ENCODE assay signal across 1 cellular context in genomic region chr12:116736962-116737773, GRCh38.
TF ChIP-seq lines count a peak whose summit lies in the region.

No MANE protein-coding gene starts in this region.

TF ChIP-seq in HEK293, 187 proteins besides CTCF, POLR2A, EP300 and RAD21 (continued from another document and continues in another):
- TF ChIP-seq ZBTB17 (tag by site-specific recombination; IDR thresholded peaks at IDR 0.05): peak; percentile 24; the same call in 1 of the 2 replicates
- TF ChIP-seq ZNF530 (tag by site-specific recombination; IDR thresholded peaks at IDR 0.05; ENCODE audit: low read depth): no peak
- TF ChIP-seq, protein P1, sequence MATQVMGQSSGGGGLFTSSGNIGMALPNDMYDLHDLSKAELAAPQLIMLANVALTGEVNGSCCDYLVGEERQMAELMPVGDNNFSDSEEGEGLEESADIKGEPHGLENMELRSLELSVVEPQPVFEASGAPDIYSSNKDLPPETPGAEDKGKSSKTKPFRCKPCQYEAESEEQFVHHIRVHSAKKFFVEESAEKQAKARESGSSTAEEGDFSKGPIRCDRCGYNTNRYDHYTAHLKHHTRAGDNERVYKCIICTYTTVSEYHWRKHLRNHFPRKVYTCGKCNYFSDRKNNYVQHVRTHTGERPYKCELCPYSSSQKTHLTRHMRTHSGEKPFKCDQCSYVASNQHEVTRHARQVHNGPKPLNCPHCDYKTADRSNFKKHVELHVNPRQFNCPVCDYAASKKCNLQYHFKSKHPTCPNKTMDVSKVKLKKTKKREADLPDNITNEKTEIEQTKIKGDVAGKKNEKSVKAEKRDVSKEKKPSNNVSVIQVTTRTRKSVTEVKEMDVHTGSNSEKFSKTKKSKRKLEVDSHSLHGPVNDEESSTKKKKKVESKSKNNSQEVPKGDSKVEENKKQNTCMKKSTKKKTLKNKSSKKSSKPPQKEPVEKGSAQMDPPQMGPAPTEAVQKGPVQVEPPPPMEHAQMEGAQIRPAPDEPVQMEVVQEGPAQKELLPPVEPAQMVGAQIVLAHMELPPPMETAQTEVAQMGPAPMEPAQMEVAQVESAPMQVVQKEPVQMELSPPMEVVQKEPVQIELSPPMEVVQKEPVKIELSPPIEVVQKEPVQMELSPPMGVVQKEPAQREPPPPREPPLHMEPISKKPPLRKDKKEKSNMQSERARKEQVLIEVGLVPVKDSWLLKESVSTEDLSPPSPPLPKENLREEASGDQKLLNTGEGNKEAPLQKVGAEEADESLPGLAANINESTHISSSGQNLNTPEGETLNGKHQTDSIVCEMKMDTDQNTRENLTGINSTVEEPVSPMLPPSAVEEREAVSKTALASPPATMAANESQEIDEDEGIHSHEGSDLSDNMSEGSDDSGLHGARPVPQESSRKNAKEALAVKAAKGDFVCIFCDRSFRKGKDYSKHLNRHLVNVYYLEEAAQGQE (tag by site-specific recombination; IDR thresholded peaks at IDR 0.05): peak; percentile 54; the same call in 1 of the 2 replicates
- peak; percentile 94; the same call in 1 of the 2 replicates for TF ChIP-seq ZSCAN23 (tag by site-specific recombination; IDR thresholded peaks at IDR 0.05)
- peak; percentile 77; the same call in 1 of the 2 replicates for TF ChIP-seq ZNF302 (tag by site-specific recombination; IDR thresholded peaks at IDR 0.05; ENCODE audit: low read depth)
- TF ChIP-seq, protein P2, sequence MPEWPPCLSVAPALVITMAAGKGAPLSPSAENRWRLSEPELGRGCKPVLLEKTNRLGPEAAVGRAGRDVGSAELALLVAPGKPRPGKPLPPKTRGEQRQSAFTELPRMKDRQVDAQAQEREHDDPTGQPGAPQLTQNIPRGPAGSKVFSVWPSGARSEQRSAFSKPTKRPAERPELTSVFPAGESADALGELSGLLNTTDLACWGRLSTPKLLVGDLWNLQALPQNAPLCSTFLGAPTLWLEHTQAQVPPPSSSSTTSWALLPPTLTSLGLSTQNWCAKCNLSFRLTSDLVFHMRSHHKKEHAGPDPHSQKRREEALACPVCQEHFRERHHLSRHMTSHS (tag by site-specific recombination; IDR thresholded peaks at IDR 0.05): no peak; the same call in 1 of the 2 replicates
- no peak for TF ChIP-seq ZNF654 (tag by site-specific recombination; IDR thresholded peaks at IDR 0.05; ENCODE audit: low read depth)
- TF ChIP-seq ZNF664 (tag by site-specific recombination; IDR thresholded peaks at IDR 0.05): no peak
- no peak for TF ChIP-seq SP7 (tag by site-specific recombination; IDR thresholded peaks at IDR 0.05)
- peak; percentile 21; the same call in 1 of the 2 replicates for TF ChIP-seq ZNF239 (tag by site-specific recombination; IDR thresholded peaks at IDR 0.05)
- TF ChIP-seq ZNF658 (tag by site-specific recombination; IDR thresholded peaks at IDR 0.05): no peak
- no peak for TF ChIP-seq ZFHX2 (tag by site-specific recombination; conservative IDR thresholded peaks at IDR 0.05)
- no peak for TF ChIP-seq ZNF280D (tag by site-specific recombination; IDR thresholded peaks at IDR 0.05)
- TF ChIP-seq, protein P3, sequence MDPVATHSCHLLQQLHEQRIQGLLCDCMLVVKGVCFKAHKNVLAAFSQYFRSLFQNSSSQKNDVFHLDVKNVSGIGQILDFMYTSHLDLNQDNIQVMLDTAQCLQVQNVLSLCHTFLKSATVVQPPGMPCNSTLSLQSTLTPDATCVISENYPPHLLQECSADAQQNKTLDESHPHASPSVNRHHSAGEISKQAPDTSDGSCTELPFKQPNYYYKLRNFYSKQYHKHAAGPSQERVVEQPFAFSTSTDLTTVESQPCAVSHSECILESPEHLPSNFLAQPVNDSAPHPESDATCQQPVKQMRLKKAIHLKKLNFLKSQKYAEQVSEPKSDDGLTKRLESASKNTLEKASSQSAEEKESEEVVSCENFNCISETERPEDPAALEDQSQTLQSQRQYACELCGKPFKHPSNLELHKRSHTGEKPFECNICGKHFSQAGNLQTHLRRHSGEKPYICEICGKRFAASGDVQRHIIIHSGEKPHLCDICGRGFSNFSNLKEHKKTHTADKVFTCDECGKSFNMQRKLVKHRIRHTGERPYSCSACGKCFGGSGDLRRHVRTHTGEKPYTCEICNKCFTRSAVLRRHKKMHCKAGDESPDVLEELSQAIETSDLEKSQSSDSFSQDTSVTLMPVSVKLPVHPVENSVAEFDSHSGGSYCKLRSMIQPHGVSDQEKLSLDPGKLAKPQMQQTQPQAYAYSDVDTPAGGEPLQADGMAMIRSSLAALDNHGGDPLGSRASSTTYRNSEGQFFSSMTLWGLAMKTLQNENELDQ (tag by site-specific recombination; IDR thresholded peaks at IDR 0.05; ENCODE audit: low read depth): no peak
- no peak for TF ChIP-seq ZNF155 (tag by site-specific recombination; IDR thresholded peaks at IDR 0.05)
- peak; percentile 55 for TF ChIP-seq SP2 (tag by site-specific recombination; IDR thresholded peaks at IDR 0.05)
- TF ChIP-seq, protein P4, sequence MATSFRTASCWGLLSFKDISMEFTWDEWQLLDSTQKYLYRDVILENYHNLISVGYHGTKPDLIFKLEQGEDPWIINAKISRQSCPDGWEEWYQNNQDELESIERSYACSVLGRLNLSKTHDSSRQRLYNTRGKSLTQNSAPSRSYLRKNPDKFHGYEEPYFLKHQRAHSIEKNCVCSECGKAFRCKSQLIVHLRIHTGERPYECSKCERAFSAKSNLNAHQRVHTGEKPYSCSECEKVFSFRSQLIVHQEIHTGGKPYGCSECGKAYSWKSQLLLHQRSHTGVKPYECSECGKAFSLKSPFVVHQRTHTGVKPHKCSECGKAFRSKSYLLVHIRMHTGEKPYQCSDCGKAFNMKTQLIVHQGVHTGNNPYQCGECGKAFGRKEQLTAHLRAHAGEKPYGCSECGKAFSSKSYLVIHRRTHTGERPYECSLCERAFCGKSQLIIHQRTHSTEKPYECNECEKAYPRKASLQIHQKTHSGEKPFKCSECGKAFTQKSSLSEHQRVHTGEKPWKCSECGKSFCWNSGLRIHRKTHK (tag by site-specific recombination; IDR thresholded peaks at IDR 0.05): no peak
- TF ChIP-seq, protein P5, sequence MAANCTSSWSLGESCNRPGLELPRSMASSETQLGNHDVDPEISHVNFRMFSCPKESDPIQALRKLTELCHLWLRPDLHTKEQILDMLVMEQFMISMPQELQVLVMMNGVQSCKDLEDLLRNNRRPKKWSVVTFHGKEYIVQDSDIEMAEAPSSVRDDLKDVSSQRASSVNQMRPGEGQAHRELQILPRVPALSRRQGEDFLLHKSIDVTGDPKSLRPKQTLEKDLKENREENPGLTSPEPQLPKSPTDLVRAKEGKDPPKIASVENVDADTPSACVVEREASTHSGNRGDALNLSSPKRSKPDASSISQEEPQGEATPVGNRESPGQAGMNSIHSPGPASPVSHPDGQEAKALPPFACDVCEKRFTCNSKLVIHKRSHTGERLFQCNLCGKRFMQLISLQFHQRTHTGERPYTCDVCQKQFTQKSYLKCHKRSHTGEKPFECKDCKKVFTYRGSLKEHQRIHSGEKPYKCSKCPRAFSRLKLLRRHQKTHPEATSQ (tag by site-specific recombination; IDR thresholded peaks at IDR 0.05): no peak
- TF ChIP-seq ZNF571 (tag by site-specific recombination; IDR thresholded peaks at IDR 0.05): no peak
- no peak for TF ChIP-seq ELK4 (IDR thresholded peaks at IDR 0.05; ENCODE audit: borderline replicate concordance, low read depth, low read length)
- no peak for TF ChIP-seq KLF8 (tag by site-specific recombination; IDR thresholded peaks at IDR 0.05)
- no peak for TF ChIP-seq OVOL3 (tag by site-specific recombination; IDR thresholded peaks at IDR 0.05)
- TF ChIP-seq ZNF560 (tag by site-specific recombination; IDR thresholded peaks at IDR 0.05; ENCODE audit: borderline replicate concordance): no peak
- TF ChIP-seq, protein P6, sequence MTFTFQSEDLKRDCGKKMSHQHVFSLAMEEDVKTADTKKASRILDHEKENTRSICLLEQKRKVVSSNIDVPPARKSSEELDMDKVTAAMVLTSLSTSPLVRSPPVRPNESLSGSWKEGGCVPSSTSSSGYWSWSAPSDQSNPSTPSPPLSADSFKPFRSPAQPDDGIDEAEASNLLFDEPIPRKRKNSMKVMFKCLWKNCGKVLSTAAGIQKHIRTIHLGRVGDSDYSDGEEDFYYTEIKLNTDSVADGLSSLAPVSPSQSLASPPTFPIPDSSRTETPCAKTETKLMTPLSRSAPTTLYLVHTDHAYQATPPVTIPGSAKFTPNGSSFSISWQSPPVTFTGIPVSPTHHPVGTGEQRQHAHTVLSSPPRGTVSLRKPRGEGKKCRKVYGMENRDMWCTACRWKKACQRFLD (tag by site-specific recombination; IDR thresholded peaks at IDR 0.05): no peak
- peak; percentile 48 for TF ChIP-seq ZNF341 (tag by site-specific recombination; IDR thresholded peaks at IDR 0.05; ENCODE audit: low read depth)
- no peak for TF ChIP-seq ZNF544 (tag by site-specific recombination; IDR thresholded peaks at IDR 0.05)
- TF ChIP-seq GLI2 (tag by site-specific recombination; IDR thresholded peaks at IDR 0.05; ENCODE audit: borderline replicate concordance, low read depth): no peak
- no peak for TF ChIP-seq ZNF510 (tag by site-specific recombination; IDR thresholded peaks at IDR 0.05; ENCODE audit: insufficient replicate concordance)
- peak; percentile 97 for TF ChIP-seq PRDM1 (tag by site-specific recombination; IDR thresholded peaks at IDR 0.05)
- peak; percentile 43; the same call in 1 of the 2 replicates for TF ChIP-seq ZNF548 (tag by site-specific recombination; IDR thresholded peaks at IDR 0.05)
- TF ChIP-seq ZNF830 (tag by site-specific recombination; IDR thresholded peaks at IDR 0.05; ENCODE audit: low read depth): no peak
- peak; percentile 83 for TF ChIP-seq ZNF639 (tag by site-specific recombination; IDR thresholded peaks at IDR 0.05)
- TF ChIP-seq ZNF37A (tag by site-specific recombination; IDR thresholded peaks at IDR 0.05): no peak
- TF ChIP-seq ZNF132 (tag by site-specific recombination; IDR thresholded peaks at IDR 0.05; ENCODE audit: borderline replicate concordance): no peak
- no peak for TF ChIP-seq ZNF585B (tag by site-specific recombination; IDR thresholded peaks at IDR 0.05)
- TF ChIP-seq ZNF266 (tag by site-specific recombination; IDR thresholded peaks at IDR 0.05; ENCODE audit: low read depth): peak; percentile 52; the same call in 1 of the 2 replicates
- TF ChIP-seq SCRT2 (tag by site-specific recombination; IDR thresholded peaks at IDR 0.05): no peak
- no peak for TF ChIP-seq ZNF660 (tag by site-specific recombination; IDR thresholded peaks at IDR 0.05)
- no peak for TF ChIP-seq ZNF777 (tag by site-specific recombination; IDR thresholded peaks at IDR 0.05; ENCODE audit: borderline replicate concordance)
- no peak for TF ChIP-seq ZNF561 (tag by site-specific recombination; IDR thresholded peaks at IDR 0.05; ENCODE audit: borderline replicate concordance)
- TF ChIP-seq ZNF175 (tag by site-specific recombination; IDR thresholded peaks at IDR 0.05): no peak
- TF ChIP-seq ZNF223 (tag by site-specific recombination; IDR thresholded peaks at IDR 0.05): no peak
- TF ChIP-seq KLF9 (tag by site-specific recombination; IDR thresholded peaks at IDR 0.05; ENCODE audit: low read depth): peak; percentile 15; the same call in 1 of the 2 replicates
- no peak for TF ChIP-seq ZBTB1 (tag by site-specific recombination; IDR thresholded peaks at IDR 0.05)
- TF ChIP-seq ZNF776 (tag by site-specific recombination; IDR thresholded peaks at IDR 0.05; ENCODE audit: borderline replicate concordance): no peak; the same call in 1 of the 2 replicates
- no peak for TF ChIP-seq ZNF426 (tag by site-specific recombination; IDR thresholded peaks at IDR 0.05)
- no peak for TF ChIP-seq GLIS2 (tag by site-specific recombination; IDR thresholded peaks at IDR 0.05)
- TF ChIP-seq ZXDB (tag by site-specific recombination; IDR thresholded peaks at IDR 0.05): no peak
